Comparison of ENCODE assay signal across 9 cellular contexts in genomic region chr16:30740364-30741251, GRCh38. TPM values are rescaled to one million over a fixed set of nuclear protein-coding genes. Genes with fewer than 3 reads are reported as not detected.
A peak's percentile ranks its signal among the peaks of the same experiment; 100 is the strongest.
DNase-seq lines count a peak whose midpoint lies in the region; ATAC-seq, FAIRE-seq and TF ChIP-seq lines count a peak whose summit lies in the region.
"Had no signal": no experiment of that assay in that cellular context is flagged by ENCODE, and none has a peak within 500 bp of the region (broad histone marks: within the 10 kb centered on the region; RNA-seq: fewer than 3 reads in every experiment).

No MANE protein-coding gene starts in this region.

- H3K9me3 ChIP-seq in Caco-2 (no peaks in the 10 kb centered on the region), tibial artery (no peaks in the 10 kb centered on the region)

- H3K4me1 ChIP-seq in Caco-2 (peaks cover 27% of the 10 kb centered on the region), tibial artery (peaks cover 0 to 30% (median 20%) of the 10 kb centered on the region in 4 donors)

- no peaks in the 10 kb centered on the region for H3K27me3 Mint-ChIP-seq in Caco-2 (ENCODE audit: insufficient read depth, unreplicated experiment)
- H3K27me3 Mint-ChIP-seq: memory B cell had no signal

- H3K27ac Mint-ChIP-seq in Caco-2 (ENCODE audit: unreplicated experiment) = peak overlapping the region; percentile 90
- H3K27ac Mint-ChIP-seq: memory B cell had no signal

- H3K4me3 ChIP-seq in Caco-2 (ENCODE audit: low read depth, low read length) (peak overlapping the region; percentile 12; the same call in 1 of the 2 replicates), bronchial epithelial cell (ENCODE audit: low read depth, low read length) (peak overlapping the region; percentile 73), tibial artery (peak overlapping the region; percentile 0 to 27)

- peak; percentile 99 for FAIRE-seq in bronchial epithelial cell (lab: Jason Lieb, UNC)

- TSS peak; percentile 68 for BruUV-seq in Caco-2 (replicated peaks; lab: Mats Ljungman, UMichigan)

- H3K4me1 Mint-ChIP-seq in Caco-2 (ENCODE audit: low read depth, unreplicated experiment) = peaks cover 37% of the 10 kb centered on the region

- peaks cover 72% of the 10 kb centered on the region for H3K36me3 Mint-ChIP-seq in Caco-2 (ENCODE audit: insufficient read depth, unreplicated experiment)

- ATAC-seq in GM21528 (IDR thresholded peaks at IDR 0.05; ENCODE audit: low FRiP score, unreplicated experiment) (no peak), GM19463 (IDR thresholded peaks at IDR 0.05; ENCODE audit: unreplicated experiment) (no peak)

- POLR2A ChIA-PET in Caco-2 (lab: Charles Lee) = interaction anchor here (0.6 to 0.8 kb wide), 3 partner anchors 8 to 35 kb away, joined by 3 read pairs; partner anchors contain the start of gene PHKG2

- TF ChIP-seq CTCF in Caco-2 (IDR thresholded peaks at IDR 0.05; ENCODE audit: insufficient read depth in 1 of 2, low read depth in 1 of 2, low read length in 1 of 2, severe bottlenecking in 1 of 2, unreplicated experiment in 1 of 2) (no peak), bronchial epithelial cell (IDR thresholded peaks at IDR 0.05; ENCODE audit: insufficient read depth, low read length, severe bottlenecking) (no peak), tibial artery (IDR thresholded peaks at IDR 0.05) (no peak)

- H3K4me3 Mint-ChIP-seq in Caco-2 (ENCODE audit: unreplicated experiment) = peak overlapping the region; percentile 59
- H3K4me3 Mint-ChIP-seq: memory B cell had no signal

- H3K9me3 Mint-ChIP-seq in Caco-2 (ENCODE audit: unreplicated experiment) = no peaks in the 10 kb centered on the region
- H3K9me3 Mint-ChIP-seq: memory B cell had no signal

- CTCF ChIA-PET in Caco-2 (lab: Charles Lee) = interaction anchor here (0.6 to 1.2 kb wide), 3 partner anchors 18 to 161 kb away, joined by 3 to 5 read pairs (median 3); no protein-coding TSS in a partner anchor

- intact Hi-C loops in Caco-2 (cut with micrococcal nuclease; ENCODE audit: unreplicated experiment) = loop anchor here (1.0 to 10.0 kb wide), 4 partner anchors 22 to 86 kb away; partner anchors contain the start of genes CFAP119, FBRS, PRR14 and RNF40
- intact Hi-C loops in tibial artery (cut with DNase I; ENCODE audit: low total_unique reads) = loop anchor here (10.0 kb wide), 1 partner anchor 64 kb away; no protein-coding TSS in a partner anchor

- peak; percentile 92 for DNase-seq in Caco-2
- peak; percentile 82 for DNase-seq in NCI-H2029 treated with DMSO at 0.1 percent for 48 hours (lab: John Stamatoyannopoulos, UW)
- DNase-seq in bronchial epithelial cell (ENCODE audit: low read depth) = peak; percentile 98
- peak; percentile 62 for DNase-seq in left kidney (ENCODE audit: low read depth, low spot score)
- DNase-seq in tibial artery = peak; percentile 90 to 95
- DNase-seq in NK-92 (lab: John Stamatoyannopoulos, UW; ENCODE audit: unreplicated experiment) = no peak

- H3K27me3 ChIP-seq in Caco-2 (replicated peaks; ENCODE audit: control insufficient read depth, insufficient read depth, low read length) (no peaks in the 10 kb centered on the region), bronchial epithelial cell (ENCODE audit: control insufficient read depth, insufficient read depth, low read length) (no peaks in the 10 kb centered on the region), tibial artery (no peaks in the 10 kb centered on the region)

- peak overlapping the region; percentile 69 to 76 for H3K27ac ChIP-seq in tibial artery

- H3K36me3 ChIP-seq in Caco-2 (ENCODE audit: control insufficient read depth, insufficient read depth, low read length) (peaks cover 8% of the 10 kb centered on the region), bronchial epithelial cell (ENCODE audit: control insufficient read depth, insufficient read depth, low read length) (peaks cover 37% of the 10 kb centered on the region), tibial artery (peaks cover 38 to 59% (median 43%) of the 10 kb centered on the region in 3 donors)

RNA-seq across cellular contexts. Expression of gene PHKG2, which starts 7.6 kb away (rescaled TPM):
- total RNA-seq in Caco-2 (2022) (40.8 and 48.6 TPM in 2 replicates), bronchial epithelial cell (10.6 and 14.2 TPM in 2 replicates)

RNA-seq across cellular contexts. Expression of gene CFAP119, which starts 21.3 kb away (rescaled TPM):
- total RNA-seq in Caco-2 (2022) (4.0 and 4.5 TPM in 2 replicates), bronchial epithelial cell (0.26 and 1.1 TPM in 2 replicates)

RNA-seq across cellular contexts. Expression of gene RNF40, which starts 21.5 kb away (rescaled TPM):
- 94.0 and 97.6 TPM in 2 replicates for total RNA-seq in Caco-2 (2022)
- total RNA-seq in bronchial epithelial cell = 38.7 and 44.5 TPM in 2 replicates

RNA-seq across cellular contexts. Expression of gene SRCAP, which starts 41.6 kb away (rescaled TPM):
- total RNA-seq in Caco-2 (2022) (56.1 and 57.4 TPM in 2 replicates), bronchial epithelial cell (10.0 and 13.7 TPM in 2 replicates)

RNA-seq across cellular contexts. Expression of gene ZNF629, which starts 46.4 kb away (rescaled TPM):
- 18.9 and 20.6 TPM in 2 replicates for total RNA-seq in Caco-2 (2022)
- 4.2 and 5.0 TPM in 2 replicates for total RNA-seq in bronchial epithelial cell

Comparison
In these comparisons a context has a peak if more than half of its experiments do, and no peak if none do; other contexts are left out.
1. H3K4me3 ChIP-seq: peak in every context shown above with its lines; median percentile 73 in bronchial epithelial cell; 14 in tibial artery; 12 in Caco-2.